ENCODE assay signal across 21 cellular contexts in the genomic region with DNA sequence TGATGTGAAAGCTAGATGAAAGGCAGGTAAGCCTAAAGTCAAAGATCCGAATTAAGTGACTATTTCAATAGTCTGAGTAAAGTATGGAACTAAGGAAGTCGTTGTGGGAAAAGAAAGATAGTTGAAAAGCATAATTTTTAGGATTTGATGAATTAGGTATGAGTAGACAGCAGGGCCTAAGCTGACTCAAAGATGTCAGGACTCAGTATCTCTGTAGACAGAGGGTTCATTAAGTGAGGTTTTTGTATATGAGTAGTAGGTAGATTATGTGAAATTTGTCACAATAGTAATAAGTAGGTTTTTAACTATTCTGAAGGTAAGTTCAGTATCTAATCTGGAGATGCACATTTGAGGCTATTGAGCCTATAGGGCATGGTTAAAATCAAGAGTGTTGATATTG.
DNase-seq lines count a peak whose midpoint lies in the region; ATAC-seq, FAIRE-seq and TF ChIP-seq lines count a peak whose summit lies in the region.
"Had no signal": no experiment of that assay in that cellular context is flagged by ENCODE, and none has a peak within 500 bp of the region (broad histone marks: within the 10 kb centered on the region; RNA-seq: fewer than 3 reads in every experiment).

No MANE protein-coding gene starts in this region.

- H3K27me3 ChIP-seq in PC-3 (ENCODE audit: low read length) (no peaks in the 10 kb centered on the region), bronchial epithelial cell (ENCODE audit: control insufficient read depth, insufficient read depth, low read length) (no peaks in the 10 kb centered on the region), uterus (no peaks in the 10 kb centered on the region)

- H4K20me1 ChIP-seq in PC-3 (ENCODE audit: low read length), result no peaks in the 10 kb centered on the region

- ATAC-seq in PC-3 (peak; percentile 40), HG02588 (IDR thresholded peaks at IDR 0.05; ENCODE audit: unreplicated experiment) (no peak), GM18498 (IDR thresholded peaks at IDR 0.05; ENCODE audit: unreplicated experiment) (no peak)

- POLR2A ChIA-PET in PC-3 (lab: Charles Lee; ENCODE audit: unreplicated experiment), result interaction anchor here (0.6 kb wide), 1 partner anchor 216 kb away, joined by 3 read pairs; no protein-coding TSS in a partner anchor

- CTCF ChIA-PET in PC-3 (lab: Charles Lee), result interaction anchor here (0.6 kb wide), 1 partner anchor 205 kb away, joined by 3 read pairs; no protein-coding TSS in a partner anchor

- FAIRE-seq in bronchial epithelial cell (lab: Jason Lieb, UNC), result no peak
- FAIRE-seq: D721Med, G401.6, GM12891, GM18507, GM19239, H1 had no signal

- no peaks in the 10 kb centered on the region for H3F3A ChIP-seq in PC-3 (ENCODE audit: low read length, unreplicated experiment)

- TF ChIP-seq POLR2A in uterus (IDR thresholded peaks at IDR 0.05), result no peak

- H3K36me3 ChIP-seq in PC-3 (ENCODE audit: low read depth, low read length), result no peaks in the 10 kb centered on the region
- no peaks in the 10 kb centered on the region for H3K36me3 ChIP-seq in bronchial epithelial cell (ENCODE audit: control insufficient read depth, insufficient read depth, low read length)
- H3K36me3 ChIP-seq in uterus, result no peaks in the 10 kb centered on the region

- 0 out of 2 replicates have a peak overlapping the region, but pooled peaks have one; percentile 16 for H3K4me2 ChIP-seq in PC-3 (ENCODE audit: low read length)

- BruUV-seq in PC-3 (replicated peaks; lab: Mats Ljungman, UMichigan), result no TSS peak

- peak overlapping the region; percentile 64 for H2AFZ ChIP-seq in PC-3 (ENCODE audit: low read length)

- intact Hi-C loops in PC-3 (cut with micrococcal nuclease), result no loop called here
- intact Hi-C loops in uterus (cut with DNase I; ENCODE audit: low total_unique reads), result no loop called here

- H3K9me3 ChIP-seq in PC-3 (ENCODE audit: low read length) (no peaks in the 10 kb centered on the region), uterus (no peaks in the 10 kb centered on the region)
- H3K9me3 ChIP-seq: Caco-2 had no signal

- H3K27ac ChIP-seq in PC-3 (ENCODE audit: low read length) (peak overlapping the region; percentile 45), uterus (no peak overlapping the region)
- H3K27ac ChIP-seq: C4-2B had no signal

- no peaks in the 10 kb centered on the region for H3K79me2 ChIP-seq in PC-3 (ENCODE audit: low read length)

- peaks cover 32% of the 10 kb centered on the region for H3K4me1 ChIP-seq in PC-3 (ENCODE audit: insufficient read depth, low read length)
- H3K4me1 ChIP-seq in uterus, result no peaks in the 10 kb centered on the region
- H3K4me1 ChIP-seq: Caco-2 had no signal

- no peak overlapping the region for H3K4me3 ChIP-seq in PC-3 (ENCODE audit: low read length)
- H3K4me3 ChIP-seq in bronchial epithelial cell (ENCODE audit: low read depth, low read length), result no peak overlapping the region
- no peak overlapping the region for H3K4me3 ChIP-seq in uterus

- no peak overlapping the region for H3K9ac ChIP-seq in PC-3 (ENCODE audit: low read length)

- TF ChIP-seq CTCF in PC-3 (conservative IDR thresholded peaks at IDR 0.05; ENCODE audit: low read depth, low read length) (no peak), bronchial epithelial cell (IDR thresholded peaks at IDR 0.05; ENCODE audit: insufficient read depth, low read length, severe bottlenecking) (no peak), uterus (IDR thresholded peaks at IDR 0.05) (no peak)

- DNase-seq in HCEC 1CT (peak; percentile 43), PC-3 (peak; percentile 55), bronchial epithelial cell (ENCODE audit: low read depth) (peak; percentile 65), renal cortical epithelial cell (ENCODE audit: low read depth) (peak; percentile 22), NCI-H1092 treated with DMSO at 0.1 percent for 48 hours (lab: John Stamatoyannopoulos, UW) (no peak), uterus (no peak)
- DNase-seq: ACHN; AML-193; Caco-2; CD4-positive, alpha-beta T cell; H9; KG1 had no signal

- no peaks in the 10 kb centered on the region for H3K9me2 ChIP-seq in PC-3 (replicated peaks; ENCODE audit: low read length)

Comparison
In these comparisons a context has a peak if more than half of its experiments do, and no peak if none do; other contexts are left out.
1. DNase-seq: peak in HCEC 1CT (single experiment), PC-3 (single experiment), bronchial epithelial cell (single experiment) and renal cortical epithelial cell (single experiment); none in NCI-H1092 treated with DMSO at 0.1 percent for 48 hours (single experiment) and uterus (0 of 2).